ENCODE assay signal across 11 cellular contexts in the genomic region with DNA sequence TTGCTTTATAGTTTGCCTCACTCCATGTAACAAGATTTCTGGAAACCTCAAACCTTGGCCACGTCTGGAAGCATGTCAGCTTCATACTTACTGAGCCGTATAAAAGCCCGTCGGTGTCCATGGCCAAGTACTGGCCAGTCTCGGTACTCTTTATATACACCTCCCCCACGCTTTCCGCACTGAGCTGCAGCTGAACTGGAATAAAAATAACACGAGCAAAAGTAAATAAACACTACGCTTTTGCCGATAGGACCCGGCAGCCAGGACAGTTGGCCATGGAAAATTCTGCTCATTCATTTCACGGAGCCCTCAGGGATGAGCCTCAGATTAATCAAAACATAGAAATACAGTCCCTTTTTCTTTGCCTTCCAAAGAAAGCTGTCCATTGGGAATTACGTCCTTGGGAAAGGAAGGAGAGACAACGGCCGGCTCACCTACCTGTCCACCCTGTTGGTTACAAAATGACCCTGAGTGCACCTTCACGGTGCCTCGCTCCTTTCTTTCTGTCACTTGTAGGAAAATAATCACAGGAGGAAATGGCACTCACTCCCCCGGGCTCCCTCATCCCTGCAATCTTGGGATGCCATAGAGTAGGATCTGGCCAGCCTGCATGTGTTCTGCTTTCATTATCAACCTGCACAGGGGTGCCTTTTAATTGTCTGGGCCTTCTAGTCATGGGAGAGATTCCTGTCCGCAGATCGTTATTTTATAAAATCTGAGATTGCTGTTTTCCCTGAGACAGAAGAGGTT.
DNase-seq lines count a peak whose midpoint lies in the region; ATAC-seq, FAIRE-seq and TF ChIP-seq lines count a peak whose summit lies in the region.
"Had no signal": no experiment of that assay in that cellular context is flagged by ENCODE, and none has a peak within 500 bp of the region (broad histone marks: within the 10 kb centered on the region; RNA-seq: fewer than 3 reads in every experiment).

No MANE protein-coding gene starts in this region.

- H3K79me2 ChIP-seq in HepG2 (ENCODE audit: insufficient read depth, low read length): no peaks in the 10 kb centered on the region

- H3K27ac ChIP-seq in HepG2 (ENCODE audit: extremely low read length, insufficient read depth, low read length) (no peak overlapping the region), tibial artery (peak overlapping the region; percentile 64 to 75)

- H3K9ac ChIP-seq in HepG2 (ENCODE audit: insufficient read depth, low read depth, low read length): no peak overlapping the region

- peaks cover 3 to 18% (median 4%) of the 10 kb centered on the region in 3 donors for H3K27me3 Mint-ChIP-seq in immature natural killer cell (ENCODE audit: low read depth in 3 of 3)

- BruUV-seq in HepG2 (replicated peaks; lab: Mats Ljungman, UMichigan): no TSS peak

- no peak for TF ChIP-seq CTCF in HepG2 (CRISPR knock-in tag; IDR thresholded peaks at IDR 0.05)
- peak in 1 of 2 experiments; percentile 11 for TF ChIP-seq CTCF in tibial artery (IDR thresholded peaks at IDR 0.05)

- CTCF ChIA-PET in HepG2 (lab: Yijun Ruan, JAX; ENCODE audit: low intra/inter-chr PET ratio, low total read pairs): no interaction called here

- in situ Hi-C loops in HepG2 (cut with HindIII; ENCODE audit: extremely low pct_ligation_motif_present, low pct_unique_long_range_greater_than_20kb): no loop called here

- H3K9me3 ChIP-seq in MG63 (no peaks in the 10 kb centered on the region), HepG2 (ENCODE audit: low read length) (no peaks in the 10 kb centered on the region), tibial artery (no peaks in the 10 kb centered on the region)

- FAIRE-seq in HepG2 (lab: Jason Lieb, UNC): no peak

- H3K4me2 ChIP-seq in HepG2 (ENCODE audit: low read depth, low read length): peak overlapping the region; percentile 49

- H3K4me1 Mint-ChIP-seq in immature natural killer cell: no peaks in the 10 kb centered on the region
- H3K4me1 Mint-ChIP-seq: activated naive CD8-positive, alpha-beta T cell treated with anti-CD3 and anti-CD28 coated beads, Interleukin-2, amount 10 ng/mL, durations not matched to agents 7 days and 5 days; naive thymus-derived CD8-positive, alpha-beta T cell; stimulated activated naive CD8-positive, alpha-beta T cell treated with anti-CD3 and anti-CD28 coated beads, Interleukin-15, amount 100 ng/mL, for 72 hours had no signal

- H3K27ac Mint-ChIP-seq in immature natural killer cell: no peak overlapping the region
- H3K27ac Mint-ChIP-seq: activated naive CD8-positive, alpha-beta T cell treated with anti-CD3 and anti-CD28 coated beads, Interleukin-2, amount 10 ng/mL, durations not matched to agents 7 days and 5 days; naive thymus-derived CD8-positive, alpha-beta T cell; stimulated activated naive CD8-positive, alpha-beta T cell treated with anti-CD3 and anti-CD28 coated beads, Interleukin-15, amount 100 ng/mL, for 72 hours had no signal

- no peak overlapping the region for H3K4me3 Mint-ChIP-seq in immature natural killer cell
- H3K4me3 Mint-ChIP-seq: activated naive CD8-positive, alpha-beta T cell treated with anti-CD3 and anti-CD28 coated beads, Interleukin-2, amount 10 ng/mL, durations not matched to agents 7 days and 5 days; naive thymus-derived CD8-positive, alpha-beta T cell; stimulated activated naive CD8-positive, alpha-beta T cell treated with anti-CD3 and anti-CD28 coated beads, Interleukin-15, amount 100 ng/mL, for 72 hours had no signal

- TF ChIP-seq RAD21 in HepG2 (CRISPR knock-in tag; IDR thresholded peaks at IDR 0.05): no peak

- peak overlapping the region; percentile 14 for H3K4me3 ChIP-seq in MG63
- H3K4me3 ChIP-seq in HepG2 (replicated peaks in 1 of 3; ENCODE audit: insufficient read depth in 1 of 3, low read depth in 2 of 3, low read length in 3 of 3): peak overlapping the region in 1 of 3 experiments; percentile 6; a peak in 1 of 6 replicates
- H3K4me3 ChIP-seq in tibial artery: peak overlapping the region; percentile 19 to 39

- POLR2A ChIA-PET in HepG2 (lab: Yijun Ruan, JAX): no interaction called here

- H2AFZ ChIP-seq in HepG2 (ENCODE audit: low read length): no peak overlapping the region

- H3K36me3 ChIP-seq in MG63 (no peaks in the 10 kb centered on the region), HepG2 (replicated peaks in 1 of 2; ENCODE audit: control insufficient read depth in 1 of 2, insufficient read depth in 2 of 2, low read length in 2 of 2) (no peaks in the 10 kb centered on the region), tibial artery (no peaks in the 10 kb centered on the region)

- H4K20me1 ChIP-seq in HepG2 (ENCODE audit: insufficient read depth, low read length): no peaks in the 10 kb centered on the region

- H3K4me1 ChIP-seq in HepG2 (ENCODE audit: insufficient read depth, low read length) (peaks cover 17% of the 10 kb centered on the region), tibial artery (peaks cover 0 to 48% (median 20%) of the 10 kb centered on the region in 4 donors)

- DNase-seq in MG63 (peak; percentile 80), cerebellar cortex (ENCODE audit: low spot score) (peak; percentile 71), HepG2 (ENCODE audit: low spot score) (peak; percentile 10), tibial artery (peak; percentile 66 to 86), NCI-H1694 (lab: John Stamatoyannopoulos, UW) (no peak), immature natural killer cell (no peak), NCI-H446 (lab: John Stamatoyannopoulos, UW) (no peak)
- DNase-seq in stimulated activated CD4-positive, alpha-beta T cell treated with anti-CD3 and anti-CD28 coated beads, Interleukin-12 subunit alpha, Interleukin-12 subunit beta, amount 100 ng/mL, for 4 hours: no peak
- DNase-seq: activated naive CD8-positive, alpha-beta T cell treated with anti-CD3 and anti-CD28 coated beads, Interleukin-2, amount 10 ng/mL, durations not matched to agents 7 days and 5 days; naive thymus-derived CD8-positive, alpha-beta T cell; stimulated activated naive CD8-positive, alpha-beta T cell treated with anti-CD3 and anti-CD28 coated beads, Interleukin-15, amount 100 ng/mL, for 72 hours had no signal

- H3K27me3 ChIP-seq in MG63 (no peaks in the 10 kb centered on the region), HepG2 (ENCODE audit: control insufficient read depth in 1 of 2, insufficient read depth in 2 of 2, low read length in 2 of 2) (no peaks in the 10 kb centered on the region), tibial artery (no peaks in the 10 kb centered on the region)

- no peak for TF ChIP-seq EP300 in HepG2 (IDR thresholded peaks at IDR 0.05; ENCODE audit: low read depth in 2 of 2, low read length in 2 of 2)
- no peak for TF ChIP-seq EP300 in HepG2 (CRISPR knock-in tag; IDR thresholded peaks at IDR 0.05; ENCODE audit: borderline replicate concordance)

- WGBS in HepG2 (ENCODE audit: low lambda C conversion rate): 26% methylated on average over 20 of the region's 20 CpGs

- H3K9me3 Mint-ChIP-seq in immature natural killer cell: no peaks in the 10 kb centered on the region
- H3K9me3 Mint-ChIP-seq: activated naive CD8-positive, alpha-beta T cell treated with anti-CD3 and anti-CD28 coated beads, Interleukin-2, amount 10 ng/mL, durations not matched to agents 7 days and 5 days; naive thymus-derived CD8-positive, alpha-beta T cell; stimulated activated naive CD8-positive, alpha-beta T cell treated with anti-CD3 and anti-CD28 coated beads, Interleukin-15, amount 100 ng/mL, for 72 hours had no signal

- peak; percentile 81 for ATAC-seq in HepG2
- ATAC-seq: naive thymus-derived CD8-positive, alpha-beta T cell; stimulated activated naive CD8-positive, alpha-beta T cell treated with anti-CD3 and anti-CD28 coated beads, Interleukin-15, amount 100 ng/mL, for 72 hours had no signal

- intact Hi-C loops in HepG2 (cut with micrococcal nuclease; ENCODE audit: unreplicated experiment): no loop called here
- intact Hi-C loops in tibial artery (cut with DNase I; ENCODE audit: low total_unique reads): no loop called here

- no peaks in the 10 kb centered on the region for H3K36me3 Mint-ChIP-seq in immature natural killer cell
- H3K36me3 Mint-ChIP-seq: activated naive CD8-positive, alpha-beta T cell treated with anti-CD3 and anti-CD28 coated beads, Interleukin-2, amount 10 ng/mL, durations not matched to agents 7 days and 5 days; naive thymus-derived CD8-positive, alpha-beta T cell had no signal

- TF ChIP-seq POLR2A in HepG2 (IDR thresholded peaks at IDR 0.05; ENCODE audit: insufficient read depth in 1 of 2, low read depth in 2 of 2, low read length in 2 of 2): no peak

TF ChIP-seq in HepG2, 621 proteins besides CTCF, POLR2A, EP300 and RAD21:
- TF ChIP-seq ZNF484 (CRISPR knock-in tag; IDR thresholded peaks at IDR 0.05; ENCODE audit: borderline replicate concordance, low read depth): no peak
- TF ChIP-seq, protein P1, sequence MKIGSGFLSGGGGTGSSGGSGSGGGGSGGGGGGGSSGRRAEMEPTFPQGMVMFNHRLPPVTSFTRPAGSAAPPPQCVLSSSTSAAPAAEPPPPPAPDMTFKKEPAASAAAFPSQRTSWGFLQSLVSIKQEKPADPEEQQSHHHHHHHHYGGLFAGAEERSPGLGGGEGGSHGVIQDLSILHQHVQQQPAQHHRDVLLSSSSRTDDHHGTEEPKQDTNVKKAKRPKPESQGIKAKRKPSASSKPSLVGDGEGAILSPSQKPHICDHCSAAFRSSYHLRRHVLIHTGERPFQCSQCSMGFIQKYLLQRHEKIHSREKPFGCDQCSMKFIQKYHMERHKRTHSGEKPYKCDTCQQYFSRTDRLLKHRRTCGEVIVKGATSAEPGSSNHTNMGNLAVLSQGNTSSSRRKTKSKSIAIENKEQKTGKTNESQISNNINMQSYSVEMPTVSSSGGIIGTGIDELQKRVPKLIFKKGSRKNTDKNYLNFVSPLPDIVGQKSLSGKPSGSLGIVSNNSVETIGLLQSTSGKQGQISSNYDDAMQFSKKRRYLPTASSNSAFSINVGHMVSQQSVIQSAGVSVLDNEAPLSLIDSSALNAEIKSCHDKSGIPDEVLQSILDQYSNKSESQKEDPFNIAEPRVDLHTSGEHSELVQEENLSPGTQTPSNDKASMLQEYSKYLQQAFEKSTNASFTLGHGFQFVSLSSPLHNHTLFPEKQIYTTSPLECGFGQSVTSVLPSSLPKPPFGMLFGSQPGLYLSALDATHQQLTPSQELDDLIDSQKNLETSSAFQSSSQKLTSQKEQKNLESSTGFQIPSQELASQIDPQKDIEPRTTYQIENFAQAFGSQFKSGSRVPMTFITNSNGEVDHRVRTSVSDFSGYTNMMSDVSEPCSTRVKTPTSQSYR (CRISPR knock-in tag; IDR thresholded peaks at IDR 0.05; ENCODE audit: borderline replicate concordance): peak; percentile 54; the same call in 1 of the 2 replicates
- no peak for TF ChIP-seq U2AF2 (IDR thresholded peaks at IDR 0.05; ENCODE audit: low read depth, low read length)
- no peak for TF ChIP-seq ZNF552 (CRISPR knock-in tag; IDR thresholded peaks at IDR 0.05; ENCODE audit: borderline replicate concordance)

Comparison
In these comparisons a context has a peak if more than half of its experiments do, and no peak if none do; other contexts are left out.
1. DNase-seq: peak in MG63 (single experiment), cerebellar cortex (single experiment), HepG2 (single experiment) and tibial artery (2 of 2); none in NCI-H1694 (single experiment), immature natural killer cell (0 of 3), NCI-H446 (0 of 2) and stimulated activated CD4-positive, alpha-beta T cell treated with anti-CD3 and anti-CD28 coated beads, Interleukin-12 subunit alpha, Interleukin-12 subunit beta, amount 100 ng/mL, for 4 hours (single experiment).